8 cellular contexts compared by ENCODE assay signal in the genomic region with DNA sequence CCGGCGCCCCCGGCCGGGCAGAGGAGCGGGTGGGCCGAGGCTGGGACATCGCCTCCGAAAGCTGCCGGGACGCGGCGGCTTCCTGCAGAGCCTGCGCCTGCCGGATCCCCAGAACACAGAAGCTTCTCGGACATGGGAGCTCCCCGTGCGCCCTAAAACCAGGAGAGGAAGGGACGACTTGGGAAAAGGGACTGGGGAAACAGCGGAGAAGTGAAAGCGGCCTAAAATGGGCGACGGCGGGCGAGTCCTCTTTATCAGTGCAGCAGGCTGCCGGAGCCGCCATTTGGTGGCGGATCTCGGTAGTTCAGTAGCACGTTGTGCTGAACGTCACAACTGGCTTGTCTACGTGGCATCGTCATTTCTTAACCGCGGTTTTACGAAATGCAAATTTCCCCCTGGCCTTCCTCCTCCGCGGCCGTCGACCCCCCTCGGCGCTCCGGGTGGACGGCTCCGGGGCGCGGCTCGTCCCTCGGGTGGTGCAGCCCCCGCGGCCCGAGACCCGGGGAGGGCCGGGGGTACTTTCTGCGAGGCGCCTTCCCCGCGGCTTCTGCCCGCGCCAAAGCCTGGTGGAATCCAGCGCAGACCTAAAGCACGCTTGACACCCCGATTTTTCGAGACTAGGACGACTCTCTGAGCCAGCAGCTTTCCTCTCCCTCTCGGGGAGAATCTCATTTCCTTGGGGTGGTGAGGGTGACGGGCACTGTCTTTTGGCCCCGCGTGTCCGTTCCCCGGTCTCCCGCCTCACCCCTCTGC. TPM values are rescaled to one million over a fixed set of nuclear protein-coding genes. Genes with fewer than 3 reads are reported as not detected.
DNase-seq lines count a peak whose midpoint lies in the region; ATAC-seq lines count a peak whose summit lies in the region.

No MANE protein-coding gene starts in this region.

- H3K27ac Mint-ChIP-seq in activated naive CD8-positive, alpha-beta T cell treated with anti-CD3 and anti-CD28 coated beads, Interleukin-2, amount 10 ng/mL, durations not matched to agents 7 days and 5 days, result peak overlapping the region; percentile 80

- peaks cover 3% of the 10 kb centered on the region for H3K36me3 Mint-ChIP-seq in activated naive CD8-positive, alpha-beta T cell treated with anti-CD3 and anti-CD28 coated beads, Interleukin-2, amount 10 ng/mL, durations not matched to agents 7 days and 5 days

- H3K9me3 Mint-ChIP-seq in activated naive CD8-positive, alpha-beta T cell treated with anti-CD3 and anti-CD28 coated beads, Interleukin-2, amount 10 ng/mL, durations not matched to agents 7 days and 5 days, result no peaks in the 10 kb centered on the region

- peaks cover 36% of the 10 kb centered on the region for H3K4me1 Mint-ChIP-seq in activated naive CD8-positive, alpha-beta T cell treated with anti-CD3 and anti-CD28 coated beads, Interleukin-2, amount 10 ng/mL, durations not matched to agents 7 days and 5 days

- peak overlapping the region; percentile 83 for H3K4me3 Mint-ChIP-seq in activated naive CD8-positive, alpha-beta T cell treated with anti-CD3 and anti-CD28 coated beads, Interleukin-2, amount 10 ng/mL, durations not matched to agents 7 days and 5 days

- DNase-seq in AG08396 (ENCODE audit: low spot score) (peak; percentile 80), MV-4-11 (lab: John Stamatoyannopoulos, UW) (peak; percentile 57), right cardiac atrium (peak; percentile 58 to 79 (median 75)), putamen (ENCODE audit: low spot score) (peak; percentile 49), DMS79 treated with DMSO at 0.1 percent for 48 hours (lab: John Stamatoyannopoulos, UW) (no peak), NCI-H128 (lab: John Stamatoyannopoulos, UW; ENCODE audit: unreplicated experiment) (no peak)
- peak; percentile 74 for DNase-seq in activated naive CD8-positive, alpha-beta T cell treated with anti-CD3 and anti-CD28 coated beads, Interleukin-2, amount 10 ng/mL, durations not matched to agents 7 days and 5 days

- no peak overlapping the region for H3K27ac ChIP-seq in right cardiac atrium (ENCODE audit: low read length)

- no peaks in the 10 kb centered on the region for H3K9me3 ChIP-seq in right cardiac atrium (ENCODE audit: control insufficient read depth, low read length)

- POLR2A ChIA-PET in activated naive CD8-positive, alpha-beta T cell treated with anti-CD3 and anti-CD28 coated beads, Interleukin-2, amount 10 ng/mL, durations not matched to agents 7 days and 5 days (lab: Charles Lee), result interaction anchor here (1.0 kb wide), 1 partner anchor 19 kb away, joined by 3 read pairs; the partner anchor contains the start of gene COMMD3

- peaks cover 51% of the 10 kb centered on the region for H3K27me3 Mint-ChIP-seq in activated naive CD8-positive, alpha-beta T cell treated with anti-CD3 and anti-CD28 coated beads, Interleukin-2, amount 10 ng/mL, durations not matched to agents 7 days and 5 days

- peak overlapping the region; percentile 59 for H3K4me3 ChIP-seq in right cardiac atrium (ENCODE audit: low read length)

- ATAC-seq in GM19395 (IDR thresholded peaks at IDR 0.05; ENCODE audit: unreplicated experiment) (peak; percentile 50), right cardiac atrium (peak; percentile 47 to 63)
- peak; percentile 65 for ATAC-seq in activated naive CD8-positive, alpha-beta T cell treated with anti-CD3 and anti-CD28 coated beads, Interleukin-2, amount 10 ng/mL, durations not matched to agents 7 days and 5 days (ENCODE audit: low read depth)

- 3% methylated on average over 71 of the region's 71 CpGs for WGBS in right cardiac atrium

- intact Hi-C loops in right cardiac atrium (cut with DNase I), result no loop called here

- H3K27me3 ChIP-seq in right cardiac atrium (ENCODE audit: control insufficient read depth, insufficient read depth), result peaks cover 3% of the 10 kb centered on the region

- peaks cover 6% of the 10 kb centered on the region for H3K4me1 ChIP-seq in right cardiac atrium (ENCODE audit: control insufficient read depth, insufficient read depth, low read length)

RNA-seq across cellular contexts. Expression of gene SPAG6, which starts 9.9 kb away (rescaled TPM):
- total RNA-seq in activated naive CD8-positive, alpha-beta T cell treated with anti-CD3 and anti-CD28 coated beads, Interleukin-2, amount 10 ng/mL, durations not matched to agents 7 days and 5 days, result under 1 TPM; 0.67 to 0.77 TPM
- under 1 TPM in 1 of 4 donors, not detected in 3; 0.09 TPM for total RNA-seq in right cardiac atrium
- 0.05 TPM for polyA plus RNA-seq in right cardiac atrium

RNA-seq across cellular contexts. Expression of gene BMI1, which starts 14.5 kb away (rescaled TPM):
- 10 to 100 TPM; 40.0 to 44.5 TPM for total RNA-seq in activated naive CD8-positive, alpha-beta T cell treated with anti-CD3 and anti-CD28 coated beads, Interleukin-2, amount 10 ng/mL, durations not matched to agents 7 days and 5 days
- total RNA-seq in right cardiac atrium, result 10 to 100 TPM; 36.0 to 41.1 (median 37.7) TPM
- polyA plus RNA-seq in right cardiac atrium, result 17.0 TPM

RNA-seq across cellular contexts. Expression of gene COMMD3, which starts 19.2 kb away (rescaled TPM):
- 10 to 100 TPM; 55.3 to 61.4 TPM for total RNA-seq in activated naive CD8-positive, alpha-beta T cell treated with anti-CD3 and anti-CD28 coated beads, Interleukin-2, amount 10 ng/mL, durations not matched to agents 7 days and 5 days
- 10 to 100 TPM; 67.7 to 86.3 (median 81.2) TPM for total RNA-seq in right cardiac atrium
- polyA plus RNA-seq in right cardiac atrium, result 95.9 TPM

Comparison
In these comparisons a context has a peak if more than half of its experiments do, and no peak if none do; other contexts are left out.
1. DNase-seq: peak in AG08396 (single experiment), MV-4-11 (single experiment), activated naive CD8-positive, alpha-beta T cell treated with anti-CD3 and anti-CD28 coated beads, Interleukin-2, amount 10 ng/mL, durations not matched to agents 7 days and 5 days (single experiment), right cardiac atrium (3 of 3) and putamen (single experiment); none in DMS79 treated with DMSO at 0.1 percent for 48 hours (single experiment) and NCI-H128 (single experiment).
2. Peak in every context shown above with its lines, with median percentiles within 50 percentile points of each other: ATAC-seq.